In genomic region chr20:18794428-18794787, GRCh38 we compare ENCODE assay signal across 9 cellular contexts. TPM values are rescaled to one million over a fixed set of nuclear protein-coding genes. Genes with fewer than 3 reads are reported as not detected.
A peak's percentile ranks its signal among the peaks of the same experiment; 100 is the strongest.
DNase-seq lines count a peak whose midpoint lies in the region; ATAC-seq and TF ChIP-seq lines count a peak whose summit lies in the region.
"Had no signal": no experiment of that assay in that cellular context is flagged by ENCODE, and none has a peak within 500 bp of the region (broad histone marks: within the 10 kb centered on the region; RNA-seq: fewer than 3 reads in every experiment).

No MANE protein-coding gene starts in this region.

- H3K9me3 ChIP-seq in left ventricle myocardium inferior (replicated peaks) (peaks cover 11% of the 10 kb centered on the region), skeletal muscle satellite cell (replicated peaks; ENCODE audit: low read length) (no peaks in the 10 kb centered on the region)

- DNase-seq in left ventricle myocardium inferior (no peak), GM19240 (ENCODE audit: insufficient read length, low spot score) (no peak), activated gamma-delta T cell (lab: John Stamatoyannopoulos, UW) (no peak), NOMO-1 (lab: John Stamatoyannopoulos, UW; ENCODE audit: unreplicated experiment in 2 of 2) (no peak), NCI-H2227 treated with DMSO at 0.1 percent for 48 hours (lab: John Stamatoyannopoulos, UW) (no peak)

- ATAC-seq in GM21515 (IDR thresholded peaks at IDR 0.05; ENCODE audit: unreplicated experiment), result peak; percentile 2

- peak overlapping the region; percentile 75 for H3K4me3 ChIP-seq in left ventricle myocardium inferior
- peak overlapping the region; percentile 89 for H3K4me3 ChIP-seq in skeletal muscle satellite cell (ENCODE audit: low read length)

- H3K27me3 ChIP-seq in left ventricle myocardium inferior (ENCODE audit: low read depth), result peaks cover 3% of the 10 kb centered on the region
- H3K27me3 ChIP-seq in skeletal muscle satellite cell (ENCODE audit: control insufficient read depth, insufficient read depth, low read length), result peaks cover 8% of the 10 kb centered on the region

- peak overlapping the region; percentile 86 for H3K4me2 ChIP-seq in skeletal muscle satellite cell (ENCODE audit: low read length)

- H3K27ac ChIP-seq in VCaP (peak overlapping the region; percentile 68), left ventricle myocardium inferior (replicated peaks) (peak overlapping the region; percentile 87)

- H3K36me3 ChIP-seq in left ventricle myocardium inferior, result no peaks in the 10 kb centered on the region
- no peaks in the 10 kb centered on the region for H3K36me3 ChIP-seq in skeletal muscle satellite cell (ENCODE audit: insufficient read depth, low read length)

- H3K9ac ChIP-seq in skeletal muscle satellite cell (ENCODE audit: low read depth, low read length), result peak overlapping the region; percentile 90

- H3K4me1 ChIP-seq in left ventricle myocardium inferior (peaks cover 16% of the 10 kb centered on the region), skeletal muscle satellite cell (ENCODE audit: control insufficient read depth, insufficient read depth, low read length) (peaks cover 4% of the 10 kb centered on the region)

- intact Hi-C loops in left ventricle myocardium inferior (cut with micrococcal nuclease), result no loop called here

- TF ChIP-seq CTCF in VCaP (conservative IDR thresholded peaks at IDR 0.05) (no peak), left ventricle myocardium inferior (IDR thresholded peaks at IDR 0.05; ENCODE audit: borderline replicate concordance) (no peak)

RNA-seq across cellular contexts. Expression of gene SCP2D1, which starts 19.2 kb away (rescaled TPM):
- total RNA-seq in left ventricle myocardium inferior, result not detected
- not detected in 2 replicates for total RNA-seq in skeletal muscle satellite cell (2012; rRNA removed)
- total RNA-seq: mesenteric fat pad had no signal
